In the genomic region with DNA sequence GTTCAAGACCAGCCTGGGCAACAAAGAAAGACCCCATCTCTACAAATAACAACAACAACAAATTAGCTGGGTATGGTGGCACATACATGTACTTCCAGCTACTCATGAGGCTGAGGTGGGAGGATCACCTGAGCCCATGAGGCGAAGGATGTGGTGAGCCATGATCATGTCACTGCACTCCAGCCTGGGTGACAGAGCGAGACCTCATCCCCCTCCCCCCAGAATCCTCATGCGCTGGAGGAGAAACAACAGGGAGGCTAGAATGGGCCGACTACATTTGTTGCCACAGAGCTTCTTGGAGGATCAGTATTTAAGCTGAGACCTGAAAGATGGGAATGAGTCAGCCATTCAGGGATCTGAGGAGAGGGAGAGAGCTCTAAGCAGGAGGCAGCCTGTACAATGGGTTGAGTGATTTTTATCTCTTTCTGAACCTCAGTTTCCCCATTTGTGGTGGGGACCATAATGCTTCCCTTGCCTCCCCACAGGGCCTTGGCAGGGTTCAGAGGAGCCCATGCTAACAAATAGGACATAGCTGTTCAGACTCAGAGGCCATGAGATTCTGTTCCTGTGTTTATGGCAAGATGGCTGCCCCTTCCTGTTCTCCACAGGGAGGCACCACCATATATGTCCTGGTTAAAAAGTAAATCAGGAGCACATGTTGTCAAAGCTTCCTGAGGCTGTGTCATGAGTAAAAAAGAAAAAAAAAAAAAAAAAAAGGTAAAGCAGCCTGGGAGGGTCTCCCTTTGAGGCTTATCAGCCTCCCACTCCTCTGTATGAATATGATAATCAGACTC, we compare ENCODE assay signal across 11 cellular contexts.
DNase-seq lines count a peak whose midpoint lies in the region; ATAC-seq and TF ChIP-seq lines count a peak whose summit lies in the region.
"Had no signal": no experiment of that assay in that cellular context is flagged by ENCODE, and none has a peak within 500 bp of the region (broad histone marks: within the 10 kb centered on the region; RNA-seq: fewer than 3 reads in every experiment).

No MANE protein-coding gene starts in this region.

- H3K9me3 ChIP-seq in parathyroid adenoma (ENCODE audit: control insufficient read depth, low read length), result no peaks in the 10 kb centered on the region
- H3K9me3 ChIP-seq: MG63 had no signal

- no peak for DNase-seq in BJ (ENCODE audit: low read depth)
- peak; percentile 76 for DNase-seq in amniotic epithelial cell (ENCODE audit: low read depth)
- DNase-seq in left cardiac atrium, result peak; percentile 7
- DNase-seq in D341Med (ENCODE audit: low spot score), result no peak
- DNase-seq in putamen (ENCODE audit: low spot score), result no peak
- no peak for DNase-seq in activated effector memory CD4-positive, alpha-beta T cell treated with Interleukin-2 at 50 U/mL for 16 hours
- DNase-seq: activated CD4-positive, alpha-beta T cell treated with anti-CD3 and anti-CD28 coated beads, Interleukin-2, amount 50 U/mL, for 1 hour; CD4-positive, CD25-positive, alpha-beta regulatory T cell had no signal

- intact Hi-C loops in left cardiac atrium (cut with DNase I), result loop anchor here in 1 of 2 donors (10.0 kb wide), 1 partner anchor 49 kb away; no protein-coding TSS in a partner anchor

- POLR2A ChIA-PET in BJ (lab: Charles Lee), result interaction anchor here (0.6 to 0.9 kb wide), 4 partner anchors 21 to 303 kb away, joined by 3 to 8 read pairs (median 4); a partner anchor contains a TSS

- H3K27me3 ChIP-seq in BJ (ENCODE audit: control insufficient read depth, insufficient read depth, low read length), result no peaks in the 10 kb centered on the region
- H3K27me3 ChIP-seq in parathyroid adenoma (ENCODE audit: control insufficient read depth, insufficient read depth, low read length), result no peaks in the 10 kb centered on the region
- H3K27me3 ChIP-seq: MG63 had no signal

- H2AFZ ChIP-seq in parathyroid adenoma, result no peak overlapping the region

- H3K36me3 ChIP-seq in BJ (ENCODE audit: control insufficient read depth, insufficient read depth, low read length) (no peaks in the 10 kb centered on the region), parathyroid adenoma (ENCODE audit: control insufficient read depth, insufficient read depth, low read length) (no peaks in the 10 kb centered on the region)
- H3K36me3 ChIP-seq: MG63 had no signal

- H3K79me2 ChIP-seq in parathyroid adenoma, result no peaks in the 10 kb centered on the region

- ATAC-seq in left cardiac atrium, result no peak
- no peak for ATAC-seq in GM19452 (IDR thresholded peaks at IDR 0.05; ENCODE audit: unreplicated experiment)

- CTCF ChIA-PET in BJ (lab: Yijun Ruan, JAX), result interaction anchor here (0.7 to 11.8 kb wide), 5 partner anchors 14 to 304 kb away, joined by 3 to 61 read pairs (median 4); no protein-coding TSS in a partner anchor

- H3K4me2 ChIP-seq in parathyroid adenoma (ENCODE audit: low read length), result no peak overlapping the region

- TF ChIP-seq CTCF in BJ (IDR thresholded peaks at IDR 0.05; ENCODE audit: insufficient read depth, low read depth, low read length), result peak; percentile 19; the same call in 1 of the 2 replicates
- TF ChIP-seq CTCF in parathyroid adenoma (IDR thresholded peaks at IDR 0.05), result no peak

- H3K4me1 ChIP-seq in parathyroid adenoma, result peaks cover 7% of the 10 kb centered on the region

- no peak overlapping the region for H3K9ac ChIP-seq in parathyroid adenoma

- H3K4me3 ChIP-seq in BJ (ENCODE audit: low read depth, low read length) (no peak overlapping the region), parathyroid adenoma (ENCODE audit: low read depth, low read length) (no peak overlapping the region)
- H3K4me3 ChIP-seq: MG63 had no signal

- H3K27ac ChIP-seq in parathyroid adenoma, result peak overlapping the region; percentile 70

Comparison
In these comparisons a context has a peak if more than half of its experiments do, and no peak if none do; other contexts are left out.
1. DNase-seq: peak in amniotic epithelial cell (single experiment) and left cardiac atrium (single experiment); none in BJ (single experiment), D341Med (single experiment), putamen (single experiment) and activated effector memory CD4-positive, alpha-beta T cell treated with Interleukin-2 at 50 U/mL for 16 hours (single experiment).